Comparison of ENCODE assay signal across 8 cellular contexts in the genomic region with DNA sequence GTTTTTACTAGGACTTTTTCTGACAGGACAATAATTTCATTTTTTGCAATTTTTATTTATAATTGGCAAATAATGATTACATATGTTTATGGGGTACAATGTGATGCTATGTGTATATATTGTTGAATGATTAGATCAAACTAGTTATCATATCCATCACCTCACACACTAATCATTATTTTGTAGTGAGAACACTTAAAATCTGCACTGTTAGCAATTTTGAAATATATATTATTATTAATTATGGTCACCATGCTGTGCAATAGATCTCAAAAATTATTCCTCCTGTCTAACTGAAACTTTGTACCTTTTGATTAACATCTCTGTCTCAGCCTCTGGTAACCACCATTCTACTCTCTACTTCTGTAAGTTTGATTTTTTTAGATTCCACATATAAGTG.
"Had no signal": no experiment of that assay in that cellular context is flagged by ENCODE, and none has a peak within 500 bp of the region (broad histone marks: within the 10 kb centered on the region; RNA-seq: fewer than 3 reads in every experiment).

No MANE protein-coding gene starts in this region.

- H3K9me3 Mint-ChIP-seq: IgD-negative memory B cell had no signal

- FAIRE-seq: H1, H54 had no signal

- H3K36me3 Mint-ChIP-seq: IgD-negative memory B cell had no signal

- DNase-seq: GM23248, H9, HCEC 1CT, KG1 had no signal

- H3K4me3 Mint-ChIP-seq: H9, IgD-negative memory B cell had no signal

- H3K4me3 ChIP-seq: GM23248 had no signal

- H3K27ac Mint-ChIP-seq: H9, IgD-negative memory B cell had no signal

- H3K9ac ChIP-seq: GM23248 had no signal

- H2AFZ ChIP-seq: GM23248 had no signal

- H3K27ac ChIP-seq: GM23248, HL-60 had no signal
